In genomic region chr3:193134895-193135294, GRCh38 we compare ENCODE assay signal across 11 cellular contexts.
DNase-seq lines count a peak whose midpoint lies in the region; FAIRE-seq and TF ChIP-seq lines count a peak whose summit lies in the region.
"Had no signal": no experiment of that assay in that cellular context is flagged by ENCODE, and none has a peak within 500 bp of the region (broad histone marks: within the 10 kb centered on the region; RNA-seq: fewer than 3 reads in every experiment).

No MANE protein-coding gene starts in this region.

- no peak for FAIRE-seq in frontal cortex (lab: Jason Lieb, UNC)

- DNase-seq in AG09309 (ENCODE audit: low read depth), result peak; percentile 51
- DNase-seq in HT1080 (ENCODE audit: low read depth), result peak; percentile 96
- DNase-seq in astrocyte of the hippocampus (ENCODE audit: low read depth, low spot score), result peak; percentile 90
- DNase-seq in kidney tubule cell (ENCODE audit: low spot score), result peak; percentile 87
- no peak for DNase-seq in tibial artery
- DNase-seq in chondrocyte (ENCODE audit: low spot score), result no peak
- DNase-seq in frontal cortex (ENCODE audit: low spot score in 2 of 2), result no peak
- DNase-seq in caudate nucleus (lab: John Stamatoyannopoulos, UW), result no peak
- DNase-seq: activated gamma-delta T cell, NCI-H1092 had no signal

- no peak overlapping the region for H3K4me3 Mint-ChIP-seq in chondrocyte (ENCODE audit: unreplicated experiment)
- H3K4me3 Mint-ChIP-seq: GM23338 had no signal

- no peak for TF ChIP-seq CTCF in AG09309 (IDR thresholded peaks at IDR 0.05; ENCODE audit: control insufficient read depth, insufficient read depth, low read depth, low read length, missing control alignments)
- TF ChIP-seq CTCF in tibial artery (IDR thresholded peaks at IDR 0.05), result no peak
- TF ChIP-seq CTCF in chondrocyte (IDR thresholded peaks at IDR 0.05), result no peak

- H3K9me3 Mint-ChIP-seq in chondrocyte (ENCODE audit: low read depth), result peaks cover 5% of the 10 kb centered on the region
- H3K9me3 Mint-ChIP-seq: GM23338 had no signal

- intact Hi-C loops in tibial artery (cut with DNase I; ENCODE audit: low total_unique reads), result no loop called here

- no peaks in the 10 kb centered on the region for H3K36me3 Mint-ChIP-seq in chondrocyte (ENCODE audit: low read depth)

- H3K9me3 ChIP-seq in tibial artery, result no peaks in the 10 kb centered on the region

- H3K4me3 ChIP-seq in AG09309 (ENCODE audit: control insufficient read depth, low read depth, low read length) (no peak overlapping the region), tibial artery (no peak overlapping the region)
- H3K4me3 ChIP-seq: GM23338 had no signal

- peaks cover 2% of the 10 kb centered on the region for H3K27me3 Mint-ChIP-seq in chondrocyte (ENCODE audit: low read depth)

- peaks cover 0 to under 1% of the 10 kb centered on the region in 2 donors for H3K27me3 ChIP-seq in tibial artery

- H3K4me1 ChIP-seq in tibial artery, result no peaks in the 10 kb centered on the region

- no peaks in the 10 kb centered on the region for H3K36me3 ChIP-seq in tibial artery

- H3K4me1 Mint-ChIP-seq in chondrocyte (ENCODE audit: low read depth), result peaks cover 13% of the 10 kb centered on the region

- H3K27ac ChIP-seq in tibial artery (no peak overlapping the region), caudate nucleus (ENCODE audit: low read depth, low read length) (no peak overlapping the region)

- H3K27ac Mint-ChIP-seq in chondrocyte (ENCODE audit: unreplicated experiment), result no peak overlapping the region
- H3K27ac Mint-ChIP-seq: GM23338 had no signal

Comparison
In these comparisons a context has a peak if more than half of its experiments do, and no peak if none do; other contexts are left out.
1. DNase-seq: peak in AG09309 (single experiment), HT1080 (single experiment), astrocyte of the hippocampus (single experiment) and kidney tubule cell (single experiment); none in tibial artery (0 of 2), chondrocyte (single experiment), frontal cortex (0 of 2) and caudate nucleus (0 of 61).